In genomic region chr2:181466661-181467576, GRCh38 we compare ENCODE assay signal across 8 cellular contexts. TPM values are rescaled to one million over a fixed set of nuclear protein-coding genes. Genes with fewer than 3 reads are reported as not detected.
DNase-seq lines count a peak whose midpoint lies in the region; ATAC-seq, FAIRE-seq and TF ChIP-seq lines count a peak whose summit lies in the region.

No MANE protein-coding gene starts in this region.

- no peak overlapping the region for H2BK20ac ChIP-seq in H1 (ENCODE audit: low read length)

- H2BK15ac ChIP-seq in H1 (ENCODE audit: low read length), result no peak overlapping the region

- peak; percentile 82 for TF ChIP-seq CTCF in AG09309 (IDR thresholded peaks at IDR 0.05; ENCODE audit: control insufficient read depth, insufficient read depth, low read depth, low read length, missing control alignments)
- peak; percentile 94 for TF ChIP-seq CTCF in activated CD8-positive, alpha-beta T cell treated with anti-CD3 and anti-CD28 coated beads for 36 hours (IDR thresholded peaks at IDR 0.05)
- peak; percentile 54 to 74 (median 72) for TF ChIP-seq CTCF in H1 (IDR thresholded peaks at IDR 0.05; ENCODE audit: control extremely low read depth in 1 of 3, insufficient read depth in 1 of 3, low read depth in 1 of 3, low read length in 3 of 3)

- TF ChIP-seq RAD21 in H1 (IDR thresholded peaks at IDR 0.05 in 1 of 2, conservative IDR thresholded peaks at IDR 0.05 in 1 of 2; ENCODE audit: low read depth in 2 of 2, low read length in 2 of 2), result peak; percentile 68 to 74

- H2BK5ac ChIP-seq in H1 (ENCODE audit: low read depth, low read length), result no peak overlapping the region

- H3K36me3 Mint-ChIP-seq in activated CD8-positive, alpha-beta T cell treated with anti-CD3 and anti-CD28 coated beads for 36 hours (ENCODE audit: low read depth), result peaks cover 69% of the 10 kb centered on the region
- peaks cover 89% of the 10 kb centered on the region for H3K36me3 Mint-ChIP-seq in stimulated activated effector memory CD8-positive, alpha-beta T cell treated with anti-CD3 and anti-CD28 coated beads, Interleukin-12 subunit alpha, Interleukin-12 subunit beta, amount 100 ng/mL, for 72 hours

- no peak overlapping the region for H2BK120ac ChIP-seq in H1 (replicated peaks; ENCODE audit: low read depth, low read length)

- no peak overlapping the region for H3K14ac ChIP-seq in H1 (ENCODE audit: insufficient read length)

- CTCF ChIA-PET in activated CD8-positive, alpha-beta T cell treated with anti-CD3 and anti-CD28 coated beads for 36 hours (lab: Charles Lee), result interaction anchor here (0.6 to 3.7 kb wide), 45 partner anchors 8 to 408 kb away, joined by 3 to 26 read pairs (median 4); partner anchors contain the start of gene ITGA4
- CTCF ChIA-PET in H1 (lab: Charles Lee; ENCODE audit: partially characterized antibody), result interaction anchor here (0.6 to 3.9 kb wide), 44 partner anchors 8 to 1343 kb away, joined by 3 to 33 read pairs (median 4); partner anchors contain the start of gene ITGA4

- no peaks in the 10 kb centered on the region for H3K23me2 ChIP-seq in H1 (ENCODE audit: low read depth, low read length)

- WGBS in H1 (ENCODE audit: extremely low coverage in 1 of 2, insufficient coverage in 1 of 2, insufficient read length in 1 of 2, insufficient replicate concordance in 2 of 2, low coverage in 1 of 2, low lambda C conversion rate in 2 of 2, missing lambda C conversion rate in 1 of 2), 2 experiments, result 52% methylated on average over 4 of the region's 4 CpGs; no CpG with 5 or more reads in 1 of the 2 experiments

- no peak overlapping the region for H4K5ac ChIP-seq in H1 (ENCODE audit: insufficient read length, low read depth, low read length)

- no peak overlapping the region for H3K18ac ChIP-seq in H1 (ENCODE audit: extremely low read depth, low read length)

- H3K79me1 ChIP-seq in H1 (ENCODE audit: low read depth, low read length), result no peaks in the 10 kb centered on the region

- H3K4ac ChIP-seq in H1 (replicated peaks; ENCODE audit: insufficient read length, low read depth, low read length), result no peak overlapping the region

- peak; percentile 40 for ATAC-seq in GM18861 (IDR thresholded peaks at IDR 0.05; ENCODE audit: unreplicated experiment)
- peak; percentile 41 for ATAC-seq in activated CD8-positive, alpha-beta T cell treated with anti-CD3 and anti-CD28 coated beads for 36 hours
- peak; percentile 57 for ATAC-seq in stimulated activated effector memory CD8-positive, alpha-beta T cell treated with anti-CD3 and anti-CD28 coated beads, Interleukin-12 subunit alpha, Interleukin-12 subunit beta, amount 100 ng/mL, for 72 hours
- ATAC-seq in GM18873 (IDR thresholded peaks at IDR 0.05; ENCODE audit: low FRiP score, unreplicated experiment), result no peak

- TF ChIP-seq POLR2A in H1 (IDR thresholded peaks at IDR 0.05; ENCODE audit: control extremely low read depth in 1 of 2, low read depth in 2 of 2, low read length in 2 of 2), result no peak

- H3K23ac ChIP-seq in H1 (ENCODE audit: insufficient read length), result no peak overlapping the region

- peaks cover 0 to 5% (median 0%) of the 10 kb centered on the region in 4 experiments; a peak in 1 of 7 replicates for H3K4me1 ChIP-seq in H1 (replicated peaks in 1 of 4; ENCODE audit: control insufficient read depth in 3 of 4, insufficient read depth in 4 of 4, low read length in 3 of 4)

- no peak overlapping the region for H3K27ac ChIP-seq in H1 (ENCODE audit: low read depth, low read length)

- no peak overlapping the region for H3K56ac ChIP-seq in H1 (replicated peaks; ENCODE audit: insufficient read length, low read depth, low read length)

- H3K36me3 ChIP-seq in H1 (ENCODE audit: control insufficient read depth in 2 of 4, insufficient read depth in 4 of 4, low read length in 3 of 4), result no peaks in the 10 kb centered on the region

- FAIRE-seq in H1 (lab: Jason Lieb, UNC), result no peak

- no peak overlapping the region for H2AFZ ChIP-seq in H1 (ENCODE audit: low read length)

- H3K9me3 ChIP-seq in H1 (ENCODE audit: insufficient read depth in 2 of 2, low read depth in 1 of 2, low read length in 1 of 2), result no peaks in the 10 kb centered on the region

- H3K4me3 ChIP-seq in AG09309 (ENCODE audit: control insufficient read depth, low read depth, low read length) (no peak overlapping the region), H1 (ENCODE audit: extremely low read depth in 1 of 4, insufficient read depth in 2 of 4, low read depth in 3 of 4, low read length in 4 of 4) (no peak overlapping the region)

- H2AK5ac ChIP-seq in H1 (ENCODE audit: low read depth, low read length), result no peak overlapping the region

- no peaks in the 10 kb centered on the region for H3K27me3 Mint-ChIP-seq in activated CD8-positive, alpha-beta T cell treated with anti-CD3 and anti-CD28 coated beads for 36 hours

- intact Hi-C loops in activated CD8-positive, alpha-beta T cell treated with anti-CD3 and anti-CD28 coated beads for 36 hours (cut with micrococcal nuclease), result no loop called here

- no peak for TF ChIP-seq EP300 in H1 (IDR thresholded peaks at IDR 0.05; ENCODE audit: borderline replicate concordance in 1 of 2, low read depth in 2 of 2, low read length in 2 of 2)

- DNase-seq in AG09309 (ENCODE audit: low read depth) (no peak), NCI-H2196 treated with DMSO at 0.1 percent for 48 hours (lab: John Stamatoyannopoulos, UW; ENCODE audit: unreplicated experiment) (peak; percentile 4), H1 (ENCODE audit: low read depth in 1 of 2, low spot score in 2 of 2) (peak in 1 of 2 experiments; percentile 76), myocyte (ENCODE audit: low read depth) (peak; percentile 56)
- DNase-seq in activated CD8-positive, alpha-beta T cell treated with anti-CD3 and anti-CD28 coated beads for 36 hours, result peak; percentile 94
- DNase-seq in stimulated activated effector memory CD8-positive, alpha-beta T cell treated with anti-CD3 and anti-CD28 coated beads, Interleukin-12 subunit alpha, Interleukin-12 subunit beta, amount 100 ng/mL, for 72 hours (ENCODE audit: low spot score in 2 of 2), result peak; percentile 62 to 84

- no peaks in the 10 kb centered on the region for H4K20me1 ChIP-seq in H1 (replicated peaks in 1 of 2; ENCODE audit: control insufficient read depth in 1 of 2, insufficient read depth in 2 of 2, low read length in 2 of 2)

- H4K8ac ChIP-seq in H1 (ENCODE audit: extremely low read depth, insufficient read depth, low read length), result no peak overlapping the region

- H3K4me2 ChIP-seq in H1 (ENCODE audit: insufficient read depth in 1 of 2, low read depth in 2 of 2, low read length in 2 of 2), result no peak overlapping the region

- no peak overlapping the region for H2BK12ac ChIP-seq in H1 (ENCODE audit: low read depth, low read length)

- POLR2A ChIA-PET in activated CD8-positive, alpha-beta T cell treated with anti-CD3 and anti-CD28 coated beads for 36 hours (lab: Charles Lee), result interaction anchor here (0.9 to 2.6 kb wide), 3 partner anchors 10 to 362 kb away, joined by 3 to 10 read pairs (median 3); partner anchors contain the start of gene ITGA4
- POLR2A ChIA-PET in H1 (lab: Charles Lee; ENCODE audit: partially characterized antibody), result interaction anchor here (1.0 kb wide), 1 partner anchor 10 kb away, joined by 3 read pairs; no protein-coding TSS in a partner anchor

- H4K91ac ChIP-seq in H1 (replicated peaks; ENCODE audit: insufficient read length, low read length), result no peak overlapping the region

- peak overlapping the region; percentile 74 for H3K27ac Mint-ChIP-seq in activated CD8-positive, alpha-beta T cell treated with anti-CD3 and anti-CD28 coated beads for 36 hours
- peak overlapping the region; percentile 56 for H3K27ac Mint-ChIP-seq in stimulated activated effector memory CD8-positive, alpha-beta T cell treated with anti-CD3 and anti-CD28 coated beads, Interleukin-12 subunit alpha, Interleukin-12 subunit beta, amount 100 ng/mL, for 72 hours

- peaks cover 91% of the 10 kb centered on the region for H3K4me1 Mint-ChIP-seq in activated CD8-positive, alpha-beta T cell treated with anti-CD3 and anti-CD28 coated beads for 36 hours (ENCODE audit: low read depth)
- H3K4me1 Mint-ChIP-seq in stimulated activated effector memory CD8-positive, alpha-beta T cell treated with anti-CD3 and anti-CD28 coated beads, Interleukin-12 subunit alpha, Interleukin-12 subunit beta, amount 100 ng/mL, for 72 hours, result peaks cover 73% of the 10 kb centered on the region

- H3K9me3 Mint-ChIP-seq in activated CD8-positive, alpha-beta T cell treated with anti-CD3 and anti-CD28 coated beads for 36 hours, result peaks cover 2% of the 10 kb centered on the region
- no peaks in the 10 kb centered on the region for H3K9me3 Mint-ChIP-seq in stimulated activated effector memory CD8-positive, alpha-beta T cell treated with anti-CD3 and anti-CD28 coated beads, Interleukin-12 subunit alpha, Interleukin-12 subunit beta, amount 100 ng/mL, for 72 hours

- no peak overlapping the region for H3K9ac ChIP-seq in H1 (replicated peaks in 1 of 4; ENCODE audit: extremely low read depth in 1 of 4, low read depth in 3 of 4, low read length in 3 of 4)

- no peaks in the 10 kb centered on the region for H3K27me3 ChIP-seq in H1 (replicated peaks in 1 of 4; ENCODE audit: control insufficient read depth in 3 of 4, extremely low read depth in 1 of 4, insufficient read depth in 3 of 4, low read length in 3 of 4)

- H3K79me2 ChIP-seq in H1 (ENCODE audit: control insufficient read depth in 1 of 2, insufficient read depth in 2 of 2, low read length in 2 of 2), result no peaks in the 10 kb centered on the region

- H3K4me3 Mint-ChIP-seq in activated CD8-positive, alpha-beta T cell treated with anti-CD3 and anti-CD28 coated beads for 36 hours, result peak overlapping the region; percentile 26
- peak overlapping the region; percentile 14 for H3K4me3 Mint-ChIP-seq in stimulated activated effector memory CD8-positive, alpha-beta T cell treated with anti-CD3 and anti-CD28 coated beads, Interleukin-12 subunit alpha, Interleukin-12 subunit beta, amount 100 ng/mL, for 72 hours

TF ChIP-seq in H1, 55 proteins besides CTCF, POLR2A, EP300 and RAD21 (continues in another document):
- TF ChIP-seq TBP (IDR thresholded peaks at IDR 0.05; ENCODE audit: low read depth, low read length), result no peak
- no peak for TF ChIP-seq RBBP5 (IDR thresholded peaks at IDR 0.05; ENCODE audit: borderline replicate concordance, low read depth, low read length)
- TF ChIP-seq YY1 (IDR thresholded peaks at IDR 0.05; ENCODE audit: low read depth, low read length), result no peak
- no peak for TF ChIP-seq MAFK (IDR thresholded peaks at IDR 0.05; ENCODE audit: low read depth, low read length)

RNA-seq across cellular contexts. Expression of gene ITGA4, which starts 9.7 kb away (rescaled TPM):
- 10 to 100 TPM; 61.6 to 64.5 TPM for total RNA-seq in activated CD8-positive, alpha-beta T cell treated with anti-CD3 and anti-CD28 coated beads for 36 hours
- 2.0 and 2.1 TPM in 2 replicates for total RNA-seq in H1 (2021; fragmentation: NEBNext Ultra II Directional; extraction: Animal tissue kit (Norgen Biotek cat#: 25700))
- 0.60 and 0.63 TPM in 2 replicates for polyA plus RNA-seq in H1 (2011; rRNA removed)
- polyA plus RNA-seq in H1 (2011; cell fraction: cytosol; rRNA removed), result 0.65 TPM
- 1.8 TPM for polyA plus RNA-seq in H1 (2011; cell fraction: nucleus; rRNA removed)
- 1.2 to 1.9 TPM (median 1.5 TPM) in 4 replicates for polyA plus RNA-seq in H1 (2012, experiment 1 of 2)
- 0.17 TPM for polyA plus RNA-seq in H1 (2012, experiment 2 of 2)
- polyA plus RNA-seq in H1 (2013, experiment 1 of 2), result 4.1 TPM
- polyA plus RNA-seq in H1 (2013, experiment 2 of 2), result 3.6 TPM
- polyA minus RNA-seq in H1 (2011; rRNA and poly(A)+ RNA removed), result 2.2 and 2.3 TPM in 2 replicates
- 0.81 TPM for polyA minus RNA-seq in H1 (2011; cell fraction: cytosol; rRNA and poly(A)+ RNA removed)
- 6.8 TPM for polyA minus RNA-seq in H1 (2011; cell fraction: nucleus; rRNA and poly(A)+ RNA removed)
- total RNA-seq in myocyte, result 14.4 and 31.9 TPM in 2 replicates
- 23.2 TPM for polyA plus RNA-seq in myocyte (2012)
